1 cellular context compared by ENCODE assay signal in genomic region chr12:54341343-54341742, GRCh38.
TF ChIP-seq lines count a peak whose summit lies in the region.

No MANE protein-coding gene starts in this region.

TF ChIP-seq in HEK293, 187 proteins besides CTCF, POLR2A, EP300 and RAD21 (continued from another document):
- TF ChIP-seq ZNF514 (tag by site-specific recombination; IDR thresholded peaks at IDR 0.05) (no peak), PRDM6 (tag by site-specific recombination; IDR thresholded peaks at IDR 0.05) (peak; percentile 58; the same call in 1 of the 2 replicates)
